Comparison of ENCODE assay signal across 12 cellular contexts in the genomic region with DNA sequence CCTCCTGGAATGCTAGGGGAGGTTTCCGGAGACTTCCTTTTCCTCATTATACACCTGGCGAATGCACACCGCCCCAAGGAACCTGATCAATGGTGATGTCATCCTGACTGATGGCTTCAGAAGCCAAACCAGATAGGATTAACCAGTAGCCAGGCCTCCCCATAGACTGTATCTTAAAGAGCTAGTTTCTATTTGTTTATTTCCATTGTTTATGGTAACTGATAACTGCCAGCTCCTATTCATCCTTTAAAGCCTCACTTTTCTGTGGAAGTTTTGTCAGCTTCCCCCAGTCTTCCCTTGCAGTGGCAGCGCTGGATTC. TPM values are rescaled to one million over a fixed set of nuclear protein-coding genes. Genes with fewer than 3 reads are reported as not detected.
DNase-seq lines count a peak whose midpoint lies in the region; ATAC-seq, FAIRE-seq and TF ChIP-seq lines count a peak whose summit lies in the region.
"Had no signal": no experiment of that assay in that cellular context is flagged by ENCODE, and none has a peak within 500 bp of the region (broad histone marks: within the 10 kb centered on the region; RNA-seq: fewer than 3 reads in every experiment).

A gene with protein sequence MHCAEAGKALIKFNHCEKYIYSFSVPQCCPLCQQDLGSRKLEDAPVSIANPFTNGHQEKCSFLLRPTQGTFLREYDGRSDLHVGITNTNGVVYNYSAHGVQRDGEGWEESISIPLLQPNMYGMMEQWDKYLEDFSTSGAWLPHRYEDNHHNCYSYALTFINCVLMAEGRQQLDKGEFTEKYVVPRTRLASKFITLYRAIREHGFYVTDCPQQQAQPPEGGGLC (minus strand): TSS at position 27 of the 319 bp plus-strand sequence. CDS start 35 bp downstream, outside the sequence.

- intact Hi-C loops in pancreas (cut with DNase I), result no loop called here

- H3K36me3 ChIP-seq in HUES64 (ENCODE audit: insufficient read depth, low read length), result no peaks in the 10 kb centered on the region
- no peaks in the 10 kb centered on the region for H3K36me3 ChIP-seq in pancreas

- DNase-seq in RWPE1 (ENCODE audit: low spot score), result peak; percentile 70
- DNase-seq in iPS DF 19.7 (ENCODE audit: low read depth, low spot score), result peak; percentile 63
- peak; percentile 65 to 82 (median 72) for DNase-seq in pancreas
- no peak for DNase-seq in activated naive CD4-positive, alpha-beta T cell treated with anti-CD3 and anti-CD28 coated beads, Interleukin-2, amount 50 U/mL, for 72 hours (ENCODE audit: low spot score in 2 of 2)
- DNase-seq in SKM-1 treated with dmso at 0.1 percent for 144 hours (lab: John Stamatoyannopoulos, UW; ENCODE audit: unreplicated experiment), result no peak
- DNase-seq in activated CD4-positive, alpha-beta T cell treated with anti-CD3 and anti-CD28 coated beads for 4 hours, result no peak
- DNase-seq: aorta, DMS 273 treated with DMSO at 0.1 percent for 48 hours, NCI-H1436 had no signal

- POLR2A ChIA-PET in RWPE1 (lab: Yijun Ruan, JAX; ENCODE audit: low non-redundant PET), result no interaction called here

- H3K4me3 ChIP-seq in HUES64 (ENCODE audit: low read length), result 0 out of 2 replicates have a peak within 1 kb of the TSS, but pooled peaks have one; percentile 20
- H3K4me3 ChIP-seq in pancreas, result peak within 1 kb of the TSS; percentile 19 to 57 (median 36)
- H3K4me3 ChIP-seq: SK-N-MC had no signal

- no peaks in the 10 kb centered on the region for H3K9me3 Mint-ChIP-seq in activated naive CD4-positive, alpha-beta T cell treated with anti-CD3 and anti-CD28 coated beads, Interleukin-2, amount 50 U/mL, for 72 hours

- no peak within 1 kb of the TSS for H3K27ac Mint-ChIP-seq in activated naive CD4-positive, alpha-beta T cell treated with anti-CD3 and anti-CD28 coated beads, Interleukin-2, amount 50 U/mL, for 72 hours

- H3K9me3 ChIP-seq in HUES64 (ENCODE audit: insufficient read depth, low read depth, low read length), result no peaks in the 10 kb centered on the region
- no peaks in the 10 kb centered on the region for H3K9me3 ChIP-seq in pancreas

- H3K27me3 ChIP-seq in HUES64 (ENCODE audit: insufficient read depth, low read length) (no peaks in the 10 kb centered on the region), pancreas (no peaks in the 10 kb centered on the region)

- WGBS in HUES64, result 83% methylated on average over 4 of the region's 4 CpGs
- WGBS in pancreas, 2 donors, result 17 to 22% methylated on average over 4 of the region's 4 CpGs

- CTCF ChIA-PET in RWPE1 (lab: Yijun Ruan, JAX), result no interaction called here

- no peak for FAIRE-seq in pancreas (lab: Jason Lieb, UNC)

- H3K27ac ChIP-seq in HUES64 (ENCODE audit: low read depth, low read length) (no peak within 1 kb of the TSS), RWPE1 (no peak within 1 kb of the TSS), pancreas (peak within 1 kb of the TSS; percentile 44 to 69 (median 56))
- H3K27ac ChIP-seq: SK-N-MC had no signal

- TF ChIP-seq CTCF in RWPE1 (conservative IDR thresholded peaks at IDR 0.05; ENCODE audit: low read depth) (no peak), pancreas (IDR thresholded peaks at IDR 0.05) (no peak)

- 0 out of 2 replicates have a peak within 1 kb of the TSS, but pooled peaks have one; percentile 26 for H3K9ac ChIP-seq in HUES64 (ENCODE audit: low read depth, low read length)

- H3K36me3 Mint-ChIP-seq in activated naive CD4-positive, alpha-beta T cell treated with anti-CD3 and anti-CD28 coated beads, Interleukin-2, amount 50 U/mL, for 72 hours, result no peaks in the 10 kb centered on the region

- ATAC-seq in pancreas, result peak; percentile 97 to 98 (median 98)
- no peak for ATAC-seq in activated naive CD4-positive, alpha-beta T cell treated with anti-CD3 and anti-CD28 coated beads, Interleukin-2, amount 50 U/mL, for 72 hours
- ATAC-seq in HG02852 (IDR thresholded peaks at IDR 0.05; ENCODE audit: unreplicated experiment), result no peak

- H3K4me1 ChIP-seq in HUES64 (ENCODE audit: insufficient read depth, low read length) (0 out of 2 replicates have a peak, but pooled peaks cover 7% of the 10 kb centered on the region), pancreas (peaks cover 0 to 5% (median 0%) of the 10 kb centered on the region in 3 donors)

RNA-seq across cellular contexts. Expression of the gene that starts here (rescaled TPM):
- polyA plus RNA-seq in HUES64 (2013, experiment 1 of 2), result not detected
- polyA plus RNA-seq in HUES64 (2013, experiment 2 of 2), result not detected
- 1 to 10 TPM; 1.5 to 3.9 (median 2.4) TPM for total RNA-seq in pancreas
- polyA plus RNA-seq in pancreas, result 1 to 10 TPM; 1.9 to 3.2 TPM
- not detected for total RNA-seq in activated naive CD4-positive, alpha-beta T cell treated with anti-CD3 and anti-CD28 coated beads, Interleukin-2, amount 50 U/mL, for 72 hours
- total RNA-seq: aorta had no signal

Comparison
In these comparisons a context has a peak if more than half of its experiments do, and no peak if none do; other contexts are left out.
1. H3K27ac ChIP-seq: peak in pancreas (4 of 4); none in HUES64 (single experiment) and RWPE1 (single experiment).
2. DNase-seq: peak in RWPE1 (single experiment), iPS DF 19.7 (single experiment) and pancreas (6 of 6); none in activated naive CD4-positive, alpha-beta T cell treated with anti-CD3 and anti-CD28 coated beads, Interleukin-2, amount 50 U/mL, for 72 hours (0 of 2), SKM-1 treated with dmso at 0.1 percent for 144 hours (single experiment) and activated CD4-positive, alpha-beta T cell treated with anti-CD3 and anti-CD28 coated beads for 4 hours (0 of 2).
3. ATAC-seq: peak in pancreas (4 of 4); none in activated naive CD4-positive, alpha-beta T cell treated with anti-CD3 and anti-CD28 coated beads, Interleukin-2, amount 50 U/mL, for 72 hours (0 of 2) and HG02852 (single experiment).